8 cellular contexts compared by ENCODE assay signal in the genomic region with DNA sequence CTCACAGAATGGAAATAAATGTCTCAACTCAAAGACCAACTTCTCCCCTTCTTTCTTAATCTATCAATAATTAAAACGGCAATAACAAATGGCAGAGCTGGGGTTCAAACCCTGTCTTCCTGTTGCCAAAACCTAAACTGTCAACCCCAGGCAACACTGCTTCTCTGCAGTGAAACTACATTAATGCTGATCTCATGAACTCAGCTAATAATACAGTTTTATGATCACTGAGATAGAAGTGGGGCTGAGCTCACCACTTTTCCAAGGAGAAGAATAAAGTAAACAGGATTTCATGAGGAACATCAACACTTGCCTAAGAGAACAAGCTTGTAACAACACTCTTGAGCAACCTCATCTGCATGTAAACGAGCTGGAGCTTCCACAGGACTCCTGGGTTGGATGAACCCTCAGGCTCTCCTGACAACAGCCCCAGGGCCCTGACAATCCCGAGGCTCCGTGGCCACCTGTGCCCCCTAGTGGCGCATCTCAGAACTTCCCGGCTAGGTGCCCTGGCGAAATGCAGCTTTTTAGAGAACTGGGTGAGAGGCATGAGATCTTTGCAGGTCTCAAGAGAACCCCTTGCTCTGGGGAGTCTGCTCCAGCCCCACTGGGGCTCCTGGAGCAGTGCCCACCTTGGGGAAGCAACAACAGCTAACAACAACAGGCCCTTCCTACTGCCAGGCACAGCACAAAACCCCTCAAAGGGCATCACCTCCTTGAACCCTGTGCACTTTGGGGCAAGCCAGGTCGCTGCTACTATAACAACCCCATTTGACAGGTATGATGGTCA.
DNase-seq lines count a peak whose midpoint lies in the region; ATAC-seq lines count a peak whose summit lies in the region.

No MANE protein-coding gene starts in this region.

- H2BK5ac ChIP-seq in mesenchymal stem cell (ENCODE audit: low read depth, low read length, poor library complexity, severe bottlenecking), result no peak overlapping the region

- H3K27ac Mint-ChIP-seq in activated CD4-positive, alpha-beta memory T cell treated with anti-CD3 and anti-CD28 coated beads, Interleukin-2, amount 10 ng/mL, durations not matched to agents 7 days and 5 days, result no peak overlapping the region

- no peak overlapping the region for H2BK12ac ChIP-seq in mesenchymal stem cell (ENCODE audit: low read length in 2 of 2)

- peak overlapping the region; percentile 22 for H3K9ac ChIP-seq in mesenchymal stem cell (ENCODE audit: low read length)

- POLR2A ChIA-PET in activated CD4-positive, alpha-beta memory T cell treated with anti-CD3 and anti-CD28 coated beads, Interleukin-2, amount 10 ng/mL, durations not matched to agents 7 days and 5 days (lab: Charles Lee), result interaction anchor here (0.7 to 2.7 kb wide), 8 partner anchors 8 to 493 kb away, joined by 3 to 10 read pairs (median 3); a partner anchor contains a TSS

- no peak overlapping the region for H3K4me3 Mint-ChIP-seq in activated CD4-positive, alpha-beta memory T cell treated with anti-CD3 and anti-CD28 coated beads, Interleukin-2, amount 10 ng/mL, durations not matched to agents 7 days and 5 days

- no peak overlapping the region for H3K4me3 ChIP-seq in mesenchymal stem cell (ENCODE audit: insufficient read depth in 1 of 2, low read depth in 1 of 2, low read length in 2 of 2)

- H2BK120ac ChIP-seq in mesenchymal stem cell (ENCODE audit: low read depth, low read length), result no peak overlapping the region

- H3K4ac ChIP-seq in mesenchymal stem cell (ENCODE audit: low read depth in 1 of 2, low read length in 2 of 2), result no peak overlapping the region

- no peak overlapping the region for H2BK15ac ChIP-seq in mesenchymal stem cell (ENCODE audit: low read depth, poor library complexity, severe bottlenecking)

- no peaks in the 10 kb centered on the region for H3K9me3 Mint-ChIP-seq in activated CD4-positive, alpha-beta memory T cell treated with anti-CD3 and anti-CD28 coated beads, Interleukin-2, amount 10 ng/mL, durations not matched to agents 7 days and 5 days

- H4K91ac ChIP-seq in mesenchymal stem cell (ENCODE audit: low read length), result no peak overlapping the region

- no peak overlapping the region for H3K18ac ChIP-seq in mesenchymal stem cell (ENCODE audit: low read depth in 1 of 2, low read length in 2 of 2)

- H3K27me3 ChIP-seq in mesenchymal stem cell (ENCODE audit: control insufficient read depth in 1 of 2, insufficient read depth in 1 of 2, low read length in 2 of 2), result peaks cover 0 to 17% of the 10 kb centered on the region in 2 experiments

- H3K9me3 ChIP-seq in mesenchymal stem cell (ENCODE audit: control insufficient read depth, low read length), result no peaks in the 10 kb centered on the region

- no peak overlapping the region for H2AFZ ChIP-seq in mesenchymal stem cell (ENCODE audit: low read depth, low read length)

- peak; percentile 57 for ATAC-seq in HG02973 (IDR thresholded peaks at IDR 0.05; ENCODE audit: unreplicated experiment)

- no peaks in the 10 kb centered on the region for H3K27me3 Mint-ChIP-seq in activated CD4-positive, alpha-beta memory T cell treated with anti-CD3 and anti-CD28 coated beads, Interleukin-2, amount 10 ng/mL, durations not matched to agents 7 days and 5 days

- DNase-seq in NK-92 treated with Interleukin-12 subunit alpha and Interleukin-12 subunit beta, amount 100 ng/mL, for 24 hours (lab: John Stamatoyannopoulos, UW), result peak; percentile 15
- DNase-seq in NK-92 (lab: John Stamatoyannopoulos, UW; ENCODE audit: unreplicated experiment), result no peak
- DNase-seq in NCI-H526 treated with DMSO at 0.1 percent for 48 hours (lab: John Stamatoyannopoulos, UW), result peak; percentile 11
- peak; percentile 80 for DNase-seq in activated CD4-positive, alpha-beta memory T cell treated with anti-CD3 and anti-CD28 coated beads, Interleukin-2, amount 10 ng/mL, durations not matched to agents 7 days and 5 days
- DNase-seq in effector CD8-positive, alpha-beta T cell (lab: John Stamatoyannopoulos, UW), result peak; percentile 57
- peak; percentile 96 for DNase-seq in mesenchymal stem cell
- peak; percentile 38 to 44 for DNase-seq in stimulated activated CD8-positive, alpha-beta memory T cell treated with anti-CD3 and anti-CD28 coated beads, Interleukin-15, amount 100 ng/mL, for 48 hours (ENCODE audit: low read depth in 2 of 2)

- H3K23ac ChIP-seq in mesenchymal stem cell (ENCODE audit: low read length in 2 of 2), result no peak overlapping the region

- no peak overlapping the region for H3K14ac ChIP-seq in mesenchymal stem cell (ENCODE audit: low read length in 2 of 2)

- WGBS in mesenchymal stem cell, result 22% methylated on average over 8 of the region's 8 CpGs

- H3K27ac ChIP-seq in mesenchymal stem cell (ENCODE audit: low read length, poor library complexity, severe bottlenecking), result no peak overlapping the region

- peaks cover 13% of the 10 kb centered on the region for H3K4me1 Mint-ChIP-seq in activated CD4-positive, alpha-beta memory T cell treated with anti-CD3 and anti-CD28 coated beads, Interleukin-2, amount 10 ng/mL, durations not matched to agents 7 days and 5 days

- H3K79me1 ChIP-seq in mesenchymal stem cell (replicated peaks; ENCODE audit: low read length, poor library complexity, severe bottlenecking), result no peaks in the 10 kb centered on the region

- peaks cover 0 to 3% of the 10 kb centered on the region in 2 experiments for H3K36me3 ChIP-seq in mesenchymal stem cell (ENCODE audit: control insufficient read depth in 1 of 2, insufficient read depth in 2 of 2, low read depth in 1 of 2, low read length in 2 of 2)

- no peak overlapping the region for H4K8ac ChIP-seq in mesenchymal stem cell (ENCODE audit: low read length)

- no peak overlapping the region for H3K4me2 ChIP-seq in mesenchymal stem cell (ENCODE audit: low read length, poor library complexity, severe bottlenecking)

- peaks cover 8% of the 10 kb centered on the region for H3K4me1 ChIP-seq in mesenchymal stem cell (ENCODE audit: control insufficient read depth, insufficient read depth, low read depth, low read length)

- CTCF ChIA-PET in activated CD4-positive, alpha-beta memory T cell treated with anti-CD3 and anti-CD28 coated beads, Interleukin-2, amount 10 ng/mL, durations not matched to agents 7 days and 5 days (lab: Charles Lee), result interaction anchor here (0.6 to 3.1 kb wide), 51 partner anchors 8 to 435 kb away, joined by 3 to 45 read pairs (median 4); a partner anchor contains a TSS

- no peaks in the 10 kb centered on the region for H3K36me3 Mint-ChIP-seq in activated CD4-positive, alpha-beta memory T cell treated with anti-CD3 and anti-CD28 coated beads, Interleukin-2, amount 10 ng/mL, durations not matched to agents 7 days and 5 days (ENCODE audit: low read depth)

- no peak overlapping the region for H2AK5ac ChIP-seq in mesenchymal stem cell (ENCODE audit: low read length, severe bottlenecking)
